21 cellular contexts compared by ENCODE assay signal in the genomic region with DNA sequence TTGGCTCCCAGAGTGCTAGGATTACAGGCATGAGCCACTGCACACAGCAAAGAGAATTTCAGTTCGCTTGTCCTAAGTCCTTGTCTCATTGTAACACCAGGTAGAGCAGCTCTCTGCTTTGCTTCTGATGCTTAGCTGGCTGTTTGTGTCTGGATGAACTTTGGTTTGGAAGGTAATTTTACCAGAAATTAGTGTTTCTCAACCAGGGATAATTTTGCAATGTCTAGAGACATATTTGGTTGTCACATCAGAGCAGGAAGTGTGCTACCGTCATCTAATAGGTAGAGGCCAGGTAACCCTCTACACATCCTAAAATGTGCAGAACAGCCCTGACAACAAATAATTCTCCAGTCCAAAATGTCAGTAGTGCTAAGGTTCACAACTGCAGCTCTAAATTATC.
"Had no signal": no experiment of that assay in that cellular context is flagged by ENCODE, and none has a peak within 500 bp of the region (broad histone marks: within the 10 kb centered on the region; RNA-seq: fewer than 3 reads in every experiment).

No MANE protein-coding gene starts in this region.

- H3K9me3 ChIP-seq: Peyer's patch, SJCRH30 had no signal

- H3K27ac ChIP-seq: PC-9, Peyer's patch, SJCRH30 had no signal

- H2AFZ ChIP-seq: PC-9 had no signal

- ATAC-seq: Right ventricle myocardium inferior, SK-N-SH treated with all-trans-retinoic acid at 6 μM for 48 hours had no signal

- H3K27me3 ChIP-seq: Peyer's patch, SJCRH30 had no signal

- H3K36me3 ChIP-seq: Peyer's patch, SJCRH30 had no signal

- H3K4me1 ChIP-seq: SJCRH30 had no signal

- H3K4me2 ChIP-seq: PC-9 had no signal

- DNase-seq: KBM-7, NCI-H1048, NCI-H1105, NCI-H1417, NCI-H1436 treated with DMSO at 0.1 percent for 48 hours, NCI-H1694, NCI-H187 treated with DMSO at 0.1 percent for 48 hours, NCI-H2029 treated with DMSO at 0.1 percent for 48 hours, NCI-H226, NCI-H446, NCI-H510A, NCI-H524 treated with DMSO at 0.1 percent for 48 hours, NCI-H69, NCI-H774, OCI-M1, PC-9, Peyer's patch, SHP77 treated with DMSO at 0.1 percent for 48 hours, SJCRH30 had no signal

- H3K4me3 ChIP-seq: PC-9, Peyer's patch, SJCRH30 had no signal
